ENCODE assay signal across 4 cellular contexts in genomic region chr9:104520241-104520640, GRCh38. TPM values are rescaled to one million over a fixed set of nuclear protein-coding genes. Genes with fewer than 3 reads are reported as not detected.
"Had no signal": no experiment of that assay in that cellular context is flagged by ENCODE, and none has a peak within 500 bp of the region (broad histone marks: within the 10 kb centered on the region; RNA-seq: fewer than 3 reads in every experiment).

No MANE protein-coding gene starts in this region.

RNA-seq across cellular contexts. Expression of gene OR13C4, which starts 6.8 kb away (rescaled TPM):
- total RNA-seq: H9, HT-29, IMR-90, K562 had no signal
- polyA plus RNA-seq: IMR-90, K562 had no signal

RNA-seq across cellular contexts. Expression of gene OR13F1, which starts 16.2 kb away (rescaled TPM):
- total RNA-seq: H9, HT-29, IMR-90, K562 had no signal
- polyA plus RNA-seq: IMR-90, K562 had no signal

RNA-seq across cellular contexts. Expression of gene OR13C3, which starts 16.4 kb away (rescaled TPM):
- total RNA-seq: H9, HT-29, IMR-90, K562 had no signal
- polyA plus RNA-seq: IMR-90, K562 had no signal

RNA-seq across cellular contexts. Expression of gene OR13C8, which starts 48.7 kb away (rescaled TPM):
- total RNA-seq: H9, HT-29, IMR-90, K562 had no signal
- polyA plus RNA-seq: IMR-90, K562 had no signal
